Comparison of ENCODE assay signal across 18 cellular contexts in the genomic region with DNA sequence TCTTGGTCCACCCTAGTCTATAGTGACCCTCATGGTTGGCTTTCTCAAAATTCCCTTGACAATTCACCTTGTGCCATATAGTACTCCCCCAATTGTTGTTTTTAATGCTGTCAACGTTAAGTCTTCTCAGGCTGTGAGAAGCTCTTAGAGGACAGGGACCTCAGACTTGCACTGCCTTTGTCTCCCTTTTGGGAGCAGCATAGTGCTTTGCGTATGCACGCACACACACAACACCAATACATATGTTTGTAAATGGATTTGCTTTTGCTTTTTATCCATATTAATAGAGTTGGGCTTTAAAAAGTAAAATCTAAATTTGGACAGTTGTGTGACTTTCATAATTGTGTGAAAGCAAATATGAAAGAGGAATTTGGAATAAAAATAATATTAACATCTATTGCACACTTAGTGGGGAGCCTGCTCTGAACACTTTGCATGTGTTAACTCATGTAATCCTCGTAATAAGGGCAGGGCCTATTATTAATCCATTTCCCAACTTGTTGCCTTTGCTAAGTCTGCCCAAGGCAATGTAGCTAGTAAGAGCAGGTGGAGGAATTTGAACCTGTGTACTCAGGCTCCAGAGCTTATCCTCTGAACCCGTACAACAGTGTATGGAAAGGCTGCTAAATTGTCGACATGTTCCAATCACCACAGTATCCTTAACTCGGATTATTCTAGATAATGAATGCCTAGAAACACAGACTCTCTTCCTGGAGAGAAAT.
DNase-seq lines count a peak whose midpoint lies in the region; ATAC-seq, FAIRE-seq and TF ChIP-seq lines count a peak whose summit lies in the region.
"Had no signal": no experiment of that assay in that cellular context is flagged by ENCODE, and none has a peak within 500 bp of the region (broad histone marks: within the 10 kb centered on the region; RNA-seq: fewer than 3 reads in every experiment).

No MANE protein-coding gene starts in this region.

- no peaks in the 10 kb centered on the region for H3K9me3 Mint-ChIP-seq in Calu3 (ENCODE audit: low read depth, unreplicated experiment)
- H3K9me3 Mint-ChIP-seq: activated CD4-positive, alpha-beta T cell treated with anti-CD3 and anti-CD28 coated beads, Interleukin-2, amount 10 ng/mL, durations not matched to agents 24 days and 14 days; memory B cell; natural killer cell treated with Interleukin-12 subunit alpha and Interleukin-12 subunit beta and Interleukin-15 and Interleukin-18, amount 100 ng/mL, for 72 hours had no signal

- no TSS peak for BruUV-seq in Calu3 (replicated peaks; lab: Mats Ljungman, UMichigan)

- no peak for ATAC-seq in HG03457 (IDR thresholded peaks at IDR 0.05; ENCODE audit: unreplicated experiment)
- ATAC-seq: natural killer cell treated with Interleukin-12 subunit alpha and Interleukin-12 subunit beta and Interleukin-15 and Interleukin-18, amount 100 ng/mL, for 72 hours had no signal

- no peak for TF ChIP-seq POLR2A in NB4 (IDR thresholded peaks at IDR 0.05; ENCODE audit: extremely low read depth, insufficient read length)

- no peak for FAIRE-seq in D721Med (lab: Jason Lieb, UNC)
- FAIRE-seq in GM19239 (lab: Jason Lieb, UNC): no peak

- H3K27me3 Mint-ChIP-seq in Calu3 (ENCODE audit: unreplicated experiment): peaks cover 60% of the 10 kb centered on the region

- no peaks in the 10 kb centered on the region for H3K36me3 Mint-ChIP-seq in Calu3 (ENCODE audit: insufficient read depth, unreplicated experiment)
- H3K36me3 Mint-ChIP-seq: CD4-positive, CD25-positive, alpha-beta regulatory T cell; memory B cell; natural killer cell treated with Interleukin-12 subunit alpha and Interleukin-12 subunit beta and Interleukin-15 and Interleukin-18, amount 100 ng/mL, for 72 hours had no signal

- CTCF ChIA-PET in Calu3 (lab: Charles Lee): interaction anchor here (1.2 kb wide), 1 partner anchor 129 kb away, joined by 6 read pairs; no protein-coding TSS in a partner anchor

- DNase-seq in D721Med (ENCODE audit: insufficient read length, low spot score): no peak
- DNase-seq in NB4 (ENCODE audit: low read depth): peak; percentile 11
- DNase-seq in cerebellar cortex (ENCODE audit: low spot score): peak; percentile 9
- DNase-seq in medulla oblongata (ENCODE audit: extremely low spot score): peak; percentile 46
- no peak for DNase-seq in GM19239 (ENCODE audit: insufficient read length, low spot score)
- no peak for DNase-seq in Calu3
- DNase-seq: activated CD4-positive, alpha-beta T cell treated with anti-CD3 and anti-CD28 coated beads, Interleukin-2, amount 10 ng/mL, durations not matched to agents 24 days and 14 days; CD4-positive, CD25-positive, alpha-beta regulatory T cell; colonic mucosa; heart left ventricle; NCI-H1930; NCI-H510A treated with DMSO at 0.1 percent for 48 hours; thyroid gland had no signal

- no peak overlapping the region for H3K4me3 ChIP-seq in NB4 (ENCODE audit: low read depth, low read length)
- H3K4me3 ChIP-seq: colonic mucosa, esophagus muscularis mucosa, heart left ventricle, prostate gland, thyroid gland had no signal

- H3K4me1 Mint-ChIP-seq in Calu3 (ENCODE audit: low read depth, unreplicated experiment): no peaks in the 10 kb centered on the region
- H3K4me1 Mint-ChIP-seq: activated CD4-positive, alpha-beta T cell treated with anti-CD3 and anti-CD28 coated beads, Interleukin-2, amount 10 ng/mL, durations not matched to agents 24 days and 14 days; CD4-positive, CD25-positive, alpha-beta regulatory T cell; memory B cell had no signal

- H3K27ac Mint-ChIP-seq in Calu3 (ENCODE audit: unreplicated experiment): no peak overlapping the region
- H3K27ac Mint-ChIP-seq: activated CD4-positive, alpha-beta T cell treated with anti-CD3 and anti-CD28 coated beads, Interleukin-2, amount 10 ng/mL, durations not matched to agents 24 days and 14 days; CD4-positive, CD25-positive, alpha-beta regulatory T cell; memory B cell; natural killer cell treated with Interleukin-12 subunit alpha and Interleukin-12 subunit beta and Interleukin-15 and Interleukin-18, amount 100 ng/mL, for 72 hours had no signal

- TF ChIP-seq CTCF in D721Med (IDR thresholded peaks at IDR 0.05; ENCODE audit: insufficient read depth, missing control alignments) (peak; percentile 44), NB4 (IDR thresholded peaks at IDR 0.05; ENCODE audit: low read depth, low read length) (peak; percentile 17), Calu3 (IDR thresholded peaks at IDR 0.05; ENCODE audit: unreplicated experiment) (no peak)

- H3K4me3 Mint-ChIP-seq in Calu3 (ENCODE audit: low read depth, unreplicated experiment): no peak overlapping the region
- H3K4me3 Mint-ChIP-seq: activated CD4-positive, alpha-beta T cell treated with anti-CD3 and anti-CD28 coated beads, Interleukin-2, amount 10 ng/mL, durations not matched to agents 24 days and 14 days; CD4-positive, CD25-positive, alpha-beta regulatory T cell; memory B cell; natural killer cell treated with Interleukin-12 subunit alpha and Interleukin-12 subunit beta and Interleukin-15 and Interleukin-18, amount 100 ng/mL, for 72 hours had no signal

- intact Hi-C loops in Calu3 (cut with micrococcal nuclease; ENCODE audit: unreplicated experiment): loop anchor here (1.0 kb wide), 1 partner anchor 129 kb away; no protein-coding TSS in a partner anchor

Comparison
In these comparisons a context has a peak if more than half of its experiments do, and no peak if none do; other contexts are left out.
1. DNase-seq: peak in NB4 (single experiment), cerebellar cortex (single experiment) and medulla oblongata (single experiment); none in D721Med (single experiment), GM19239 (single experiment) and Calu3 (single experiment).